8 cellular contexts compared by ENCODE assay signal in genomic region chr2:238106698-238107524, GRCh38. TPM values are rescaled to one million over a fixed set of nuclear protein-coding genes. Genes with fewer than 3 reads are reported as not detected.
A peak's percentile ranks its signal among the peaks of the same experiment; 100 is the strongest.
DNase-seq lines count a peak whose midpoint lies in the region; ATAC-seq, FAIRE-seq and TF ChIP-seq lines count a peak whose summit lies in the region.

No MANE protein-coding gene starts in this region.

- H3K27me3 ChIP-seq in A673 (replicated peaks; ENCODE audit: insufficient read depth, low read depth, low read length, poor library complexity): no peaks in the 10 kb centered on the region

- BruUV-seq in A673 (replicated peaks; lab: Mats Ljungman, UMichigan): no TSS peak
- no TSS peak for BruUV-seq in MCF 10A (replicated peaks; lab: Mats Ljungman, UMichigan)

- no peak overlapping the region for H3K4me3 ChIP-seq in A673 (ENCODE audit: low read depth, low read length, poor library complexity, severe bottlenecking)

- intact Hi-C loops in A673 (cut with micrococcal nuclease; ENCODE audit: unreplicated experiment): no loop called here
- intact Hi-C loops in MCF 10A (cut with micrococcal nuclease): no loop called here
- intact Hi-C loops in sciatic nerve (cut with DNase I): no loop called here

- POLR2A ChIA-PET in A673 (lab: Charles Lee; ENCODE audit: low non-redundant PET): no interaction called here
- POLR2A ChIA-PET in MCF 10A (lab: Yijun Ruan, JAX): no interaction called here

- peak; percentile 50 for FAIRE-seq in GM12892 (lab: Jason Lieb, UNC)

- no peaks in the 10 kb centered on the region for H3K36me3 Mint-ChIP-seq in MCF 10A (ENCODE audit: insufficient read depth, unreplicated experiment)

- DNase-seq in A673 (ENCODE audit: low spot score): no peak
- peak; percentile 46 for DNase-seq in GM12892 (ENCODE audit: insufficient read length)
- DNase-seq in HT-29 (ENCODE audit: low spot score): peak; percentile 67
- no peak for DNase-seq in MCF 10A (ENCODE audit: unreplicated experiment)
- DNase-seq in sciatic nerve (ENCODE audit: low spot score): peak; percentile 53
- no peak for DNase-seq in LoVo (ENCODE audit: low spot score)
- no peak for DNase-seq in inferior parietal cortex (ENCODE audit: extremely low spot score)
- no peak for DNase-seq in omental fat pad (ENCODE audit: low spot score)

- no peak overlapping the region for H3K27ac Mint-ChIP-seq in MCF 10A (ENCODE audit: low read depth, unreplicated experiment)

- CTCF ChIA-PET in A673 (lab: Charles Lee): interaction anchor here (0.6 kb wide), 1 partner anchor 846 kb away, joined by 3 read pairs; no protein-coding TSS in a partner anchor
- CTCF ChIA-PET in MCF 10A (lab: Yijun Ruan, JAX): interaction anchor here (0.7 kb wide), 1 partner anchor 423 kb away, joined by 3 read pairs; no protein-coding TSS in a partner anchor

- no peaks in the 10 kb centered on the region for H3K9me3 ChIP-seq in A673 (ENCODE audit: low read depth, low read length, poor library complexity, severe bottlenecking)

- H3K36me3 ChIP-seq in A673 (ENCODE audit: insufficient read depth, low read length, poor library complexity, severe bottlenecking): no peaks in the 10 kb centered on the region

- no peaks in the 10 kb centered on the region for H3K27me3 Mint-ChIP-seq in MCF 10A (ENCODE audit: insufficient read depth, unreplicated experiment)

- H3K27ac ChIP-seq in A673 (ENCODE audit: low read depth, low read length, poor library complexity, severe bottlenecking): no peak overlapping the region

- no peaks in the 10 kb centered on the region for H3K9me3 Mint-ChIP-seq in MCF 10A (ENCODE audit: unreplicated experiment)

- H3K4me1 Mint-ChIP-seq in MCF 10A (ENCODE audit: insufficient read depth, unreplicated experiment): no peaks in the 10 kb centered on the region

- H3K4me1 ChIP-seq in A673 (ENCODE audit: insufficient read depth, low read length, poor library complexity, severe bottlenecking): no peaks in the 10 kb centered on the region

- ATAC-seq in sciatic nerve (no peak), omental fat pad (ENCODE audit: low FRiP score) (no peak)

- TF ChIP-seq POLR2A in GM12892 (IDR thresholded peaks at IDR 0.05; ENCODE audit: low read depth, low read length): no peak

- H3K4me3 Mint-ChIP-seq in MCF 10A (ENCODE audit: unreplicated experiment): no peak overlapping the region

- TF ChIP-seq CTCF in A673 (conservative IDR thresholded peaks at IDR 0.05; ENCODE audit: low read depth, low read length) (peak; percentile 38), MCF 10A (IDR thresholded peaks at IDR 0.05; ENCODE audit: unreplicated experiment) (peak; percentile 19), omental fat pad (IDR thresholded peaks at IDR 0.05) (no peak)

RNA-seq across cellular contexts. Expression of gene ESPNL, which starts 6.8 kb away (rescaled TPM):
- total RNA-seq in A673 (2021): 0.30 and 0.72 TPM in 2 replicates
- 0.61 TPM for polyA plus RNA-seq in GM12892 (2012; ENCODE audit: missing spikeins)
- total RNA-seq in HT-29 (2014; rRNA removed; shearing (Covaris generic)): not detected in 2 replicates
- total RNA-seq in MCF 10A (2022): not detected in 2 replicates
- not detected for total RNA-seq in sciatic nerve
- total RNA-seq in omental fat pad: under 1 TPM; 0.19 to 0.47 (median 0.25) TPM

RNA-seq across cellular contexts. Expression of gene KLHL30, which starts 31.6 kb away (rescaled TPM):
- 0.09 TPM in 1 of 2 replicates, not detected in the other for total RNA-seq in A673 (2021)
- polyA plus RNA-seq in GM12892 (2012; ENCODE audit: missing spikeins): not detected
- total RNA-seq in HT-29 (2014; rRNA removed; shearing (Covaris generic)): 1.1 and 1.7 TPM in 2 replicates
- total RNA-seq in MCF 10A (2022): 0.27 and 0.35 TPM in 2 replicates
- 1.1 TPM for total RNA-seq in sciatic nerve
- 1 to 10 TPM in 1 of 4 donors, under 1 TPM in 3; 0.28 to 1.6 (median 0.57) TPM for total RNA-seq in omental fat pad

RNA-seq across cellular contexts. Expression of gene SCLY, which starts 46.1 kb away (rescaled TPM):
- total RNA-seq in A673 (2021) (69.9 and 72.4 TPM in 2 replicates), MCF 10A (2022) (40.1 and 40.4 TPM in 2 replicates), sciatic nerve (15.1 TPM), omental fat pad (10 to 100 TPM in 3 of 4 donors, 1 to 10 TPM in 1; 7.3 to 15.8 (median 12.5) TPM)
- polyA plus RNA-seq in GM12892 (2012; ENCODE audit: missing spikeins): 19.4 TPM
- 41.6 and 45.6 TPM in 2 replicates for total RNA-seq in HT-29 (2014; rRNA removed; shearing (Covaris generic))

RNA-seq across cellular contexts. Expression of gene ERFE, which starts 51.9 kb away (rescaled TPM):
- total RNA-seq in A673 (2021): 6.1 and 8.6 TPM in 2 replicates
- polyA plus RNA-seq in GM12892 (2012; ENCODE audit: missing spikeins): not detected
- 4.0 and 4.5 TPM in 2 replicates for total RNA-seq in HT-29 (2014; rRNA removed; shearing (Covaris generic))
- 14.5 and 18.1 TPM in 2 replicates for total RNA-seq in MCF 10A (2022)
- total RNA-seq in sciatic nerve: 0.58 TPM
- 1 to 10 TPM in 2 of 4 donors, not detected in 2; 1.1 to 1.9 TPM for total RNA-seq in omental fat pad

Comparison
In these comparisons a context has a peak if more than half of its experiments do, and no peak if none do; other contexts are left out.
1. DNase-seq: peak in GM12892 (single experiment), HT-29 (single experiment) and sciatic nerve (single experiment); none in A673 (single experiment), MCF 10A (single experiment), LoVo (single experiment), inferior parietal cortex (single experiment) and omental fat pad (single experiment).
2. CTCF ChIP-seq: peak in A673 (single experiment) and MCF 10A (single experiment); none in omental fat pad (0 of 3).